ENCODE assay signal across 8 cellular contexts in genomic region chr17:49952209-49952911, GRCh38. TPM values are rescaled to one million over a fixed set of nuclear protein-coding genes. Genes with fewer than 3 reads are reported as not detected.
DNase-seq lines count a peak whose midpoint lies in the region; ATAC-seq, FAIRE-seq and TF ChIP-seq lines count a peak whose summit lies in the region.

No MANE protein-coding gene starts in this region.

- no peaks in the 10 kb centered on the region for H3K4me1 Mint-ChIP-seq in glutamatergic neuron (ENCODE audit: low read depth, unreplicated experiment)

- no peak overlapping the region for H3K4me3 ChIP-seq in MG63
- no peak overlapping the region for H3K4me3 ChIP-seq in SJSA1
- no peak overlapping the region for H3K4me3 ChIP-seq in retinal pigment epithelial cell (ENCODE audit: low read length)

- H3K4me1 ChIP-seq in SJSA1 (replicated peaks), result peaks cover 11% of the 10 kb centered on the region

- H3K27ac Mint-ChIP-seq in glutamatergic neuron (ENCODE audit: unreplicated experiment), result no peak overlapping the region

- no peaks in the 10 kb centered on the region for H3K36me3 ChIP-seq in MG63
- no peaks in the 10 kb centered on the region for H3K36me3 ChIP-seq in SJSA1

- FAIRE-seq in G401.6 (lab: Jason Lieb, UNC), result peak; percentile 94

- DNase-seq in MG63 (peak; percentile 81), SJSA1 (ENCODE audit: low read depth in 1 of 2, low spot score in 2 of 2) (peak; percentile 51 to 84), glutamatergic neuron (peak; percentile 93), retinal pigment epithelial cell (ENCODE audit: low read depth) (peak; percentile 13), OCI-M2 (lab: John Stamatoyannopoulos, UW; ENCODE audit: unreplicated experiment) (no peak)
- DNase-seq in activated naive CD4-positive, alpha-beta T cell (lab: John Stamatoyannopoulos, UW), result peak; percentile 24 to 82 (median 66)

- no peaks in the 10 kb centered on the region for H3K36me3 Mint-ChIP-seq in glutamatergic neuron (ENCODE audit: unreplicated experiment)

- H3K27me3 ChIP-seq in MG63, result no peaks in the 10 kb centered on the region
- H3K27me3 ChIP-seq in SJSA1 (replicated peaks), result peaks cover 71% of the 10 kb centered on the region

- peaks cover 13% of the 10 kb centered on the region for H3K27me3 Mint-ChIP-seq in glutamatergic neuron (ENCODE audit: unreplicated experiment)

- no peak overlapping the region for H3K27ac ChIP-seq in SJSA1

- TF ChIP-seq CTCF in glutamatergic neuron (IDR thresholded peaks at IDR 0.05; ENCODE audit: partially characterized antibody, unreplicated experiment) (peak; percentile 81), retinal pigment epithelial cell (conservative IDR thresholded peaks at IDR 0.05; ENCODE audit: low read depth, low read length) (peak; percentile 99)

- H3K9me3 ChIP-seq in MG63, result no peaks in the 10 kb centered on the region
- H3K9me3 ChIP-seq in SJSA1 (replicated peaks), result no peaks in the 10 kb centered on the region

- no peak overlapping the region for H3K4me3 Mint-ChIP-seq in glutamatergic neuron (ENCODE audit: unreplicated experiment)

- no peak for ATAC-seq in GM19035 (IDR thresholded peaks at IDR 0.05; ENCODE audit: unreplicated experiment)

- no peaks in the 10 kb centered on the region for H3K9me3 Mint-ChIP-seq in glutamatergic neuron (ENCODE audit: unreplicated experiment)

RNA-seq across cellular contexts. Expression of gene DLX4, which starts 16.6 kb away (rescaled TPM):
- 6.1 and 8.6 TPM in 2 replicates for total RNA-seq in MG63 (2014; rRNA removed; shearing (Covaris generic); ENCODE audit: low replicate concordance)
- total RNA-seq in SJSA1 (2014; rRNA removed; shearing (Covaris generic)), result 0.13 TPM in 1 of 2 replicates, not detected in the other
- 0.29 TPM for total RNA-seq in glutamatergic neuron (ENCODE audit: unreplicated experiment)

RNA-seq across cellular contexts. Expression of gene DLX3, which starts 42.7 kb away (rescaled TPM):
- total RNA-seq in MG63 (2014; rRNA removed; shearing (Covaris generic); ENCODE audit: low replicate concordance), result 2.5 and 5.3 TPM in 2 replicates
- total RNA-seq in SJSA1 (2014; rRNA removed; shearing (Covaris generic)), result not detected in 2 replicates
- 0.37 TPM for total RNA-seq in glutamatergic neuron (ENCODE audit: unreplicated experiment)
